ENCODE assay signal across 24 cellular contexts in the genomic region with DNA sequence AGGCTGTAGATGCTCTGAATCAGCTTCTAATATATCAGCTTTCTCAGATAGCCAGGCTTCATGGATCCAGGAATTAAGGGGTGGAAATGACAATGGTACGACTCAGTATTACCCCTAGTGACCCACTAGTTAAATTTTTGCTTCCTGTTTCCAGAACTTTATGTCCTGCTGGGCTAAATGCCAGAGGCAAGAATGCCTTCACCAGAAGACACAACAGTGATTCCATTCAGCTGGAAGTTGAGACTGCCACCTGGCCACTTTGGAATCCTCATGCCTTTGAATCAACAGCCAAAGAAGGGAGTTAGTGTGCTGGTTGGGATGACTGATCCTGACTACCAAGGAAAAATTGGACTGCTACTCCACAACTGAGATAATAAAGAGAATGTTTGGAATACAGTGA.
DNase-seq lines count a peak whose midpoint lies in the region; ATAC-seq and TF ChIP-seq lines count a peak whose summit lies in the region.
"Had no signal": no experiment of that assay in that cellular context is flagged by ENCODE, and none has a peak within 500 bp of the region (broad histone marks: within the 10 kb centered on the region; RNA-seq: fewer than 3 reads in every experiment).

No MANE protein-coding gene starts in this region.

- no peaks in the 10 kb centered on the region for H4K20me1 ChIP-seq in mammary epithelial cell (ENCODE audit: insufficient read depth, low read length)

- WGBS in mammary epithelial cell (ENCODE audit: low coverage, missing lambda C conversion rate) = 0% methylated on average over 1 of the region's 1 CpG

- dilution Hi-C loops in mammary epithelial cell (cut with HindIII; ENCODE audit: low sequenced_read_pairs) = no loop called here

- H3K9me3 ChIP-seq in mammary epithelial cell (replicated peaks; ENCODE audit: insufficient read depth, low read length) = no peaks in the 10 kb centered on the region
- no peaks in the 10 kb centered on the region for H3K9me3 ChIP-seq in breast epithelium
- H3K9me3 ChIP-seq in WERI-Rb-1 (ENCODE audit: severe bottlenecking) = peaks cover 8% of the 10 kb centered on the region
- H3K9me3 ChIP-seq: BE2C, Caco-2, colonic mucosa, lower lobe of right lung, thoracic aorta had no signal

- H3K79me2 ChIP-seq in mammary epithelial cell (ENCODE audit: insufficient read depth, low read length) = no peaks in the 10 kb centered on the region
- H3K79me2 ChIP-seq: hepatocyte had no signal

- no peaks in the 10 kb centered on the region for H3K36me3 ChIP-seq in mammary epithelial cell (ENCODE audit: insufficient read depth, low read length)
- H3K36me3 ChIP-seq in breast epithelium = no peaks in the 10 kb centered on the region
- H3K36me3 ChIP-seq in kidney epithelial cell (ENCODE audit: control insufficient read depth, insufficient read depth, low read length) = no peaks in the 10 kb centered on the region
- no peaks in the 10 kb centered on the region for H3K36me3 ChIP-seq in WERI-Rb-1
- H3K36me3 ChIP-seq: BE2C, colonic mucosa, lower lobe of right lung, thoracic aorta had no signal

- H3K4me3 ChIP-seq in mammary epithelial cell (replicated peaks in 1 of 3; ENCODE audit: insufficient read depth in 1 of 3, low read depth in 2 of 3, low read length in 3 of 3) = no peak overlapping the region
- no peak overlapping the region for H3K4me3 ChIP-seq in breast epithelium
- no peak overlapping the region for H3K4me3 ChIP-seq in kidney epithelial cell (ENCODE audit: low read depth, low read length)
- H3K4me3 ChIP-seq in WERI-Rb-1 (ENCODE audit: low read depth, low read length) = no peak overlapping the region
- H3K4me3 ChIP-seq: colonic mucosa, hepatocyte, lower lobe of right lung, thoracic aorta had no signal

- CTCF ChIA-PET in mammary epithelial cell (lab: Charles Lee; ENCODE audit: low non-redundant PET) = no interaction called here

- peak overlapping the region; percentile 22 for H2AFZ ChIP-seq in mammary epithelial cell (ENCODE audit: low read depth, low read length)
- H2AFZ ChIP-seq: hepatocyte had no signal

- H3K27me3 ChIP-seq in mammary epithelial cell (ENCODE audit: insufficient read depth, low read length) (no peaks in the 10 kb centered on the region), breast epithelium (no peaks in the 10 kb centered on the region), kidney epithelial cell (ENCODE audit: control insufficient read depth, insufficient read depth, low read length) (no peaks in the 10 kb centered on the region), WERI-Rb-1 (ENCODE audit: insufficient read depth, low read depth, severe bottlenecking) (peaks cover 5% of the 10 kb centered on the region)
- H3K27me3 ChIP-seq: BE2C, colonic mucosa, hepatocyte had no signal

- no TSS peak for BruUV-seq in mammary epithelial cell (replicated peaks; lab: Mats Ljungman, UMichigan)

- TF ChIP-seq CTCF in mammary epithelial cell (conservative IDR thresholded peaks at IDR 0.05 in 1 of 2, IDR thresholded peaks at IDR 0.05 in 1 of 2; ENCODE audit: extremely low read depth in 1 of 2, insufficient read depth in 1 of 2, low read depth in 1 of 2, low read length in 2 of 2) (no peak), breast epithelium (IDR thresholded peaks at IDR 0.05) (no peak), kidney epithelial cell (IDR thresholded peaks at IDR 0.05; ENCODE audit: insufficient read depth, low read length, poor library complexity, severe bottlenecking) (no peak), WERI-Rb-1 (IDR thresholded peaks at IDR 0.05; ENCODE audit: low read depth, low read length) (no peak)

- peak overlapping the region; percentile 29 for H3K27ac ChIP-seq in mammary epithelial cell (ENCODE audit: insufficient read depth, low read depth, low read length)
- H3K27ac ChIP-seq in breast epithelium = no peak overlapping the region
- peak overlapping the region; percentile 24 for H3K27ac ChIP-seq in epithelial cell of prostate
- no peak overlapping the region for H3K27ac ChIP-seq in WERI-Rb-1
- H3K27ac ChIP-seq: colonic mucosa, hepatocyte, lower lobe of right lung, thoracic aorta, VCaP had no signal

- TF ChIP-seq POLR2A in breast epithelium (IDR thresholded peaks at IDR 0.05) = no peak

- H3K4me1 ChIP-seq in mammary epithelial cell (ENCODE audit: insufficient read depth, low read length) (peaks cover 19% of the 10 kb centered on the region), breast epithelium (no peaks in the 10 kb centered on the region)
- H3K4me1 ChIP-seq: BE2C, Caco-2, colonic mucosa, lower lobe of right lung had no signal

- H3K9ac ChIP-seq in mammary epithelial cell (ENCODE audit: insufficient read depth, low read length) = no peak overlapping the region

- H3K4me2 ChIP-seq in mammary epithelial cell (ENCODE audit: insufficient read depth, low read depth, low read length) = peak overlapping the region; percentile 60
- H3K4me2 ChIP-seq: hepatocyte had no signal

- intact Hi-C loops in mammary epithelial cell (cut with micrococcal nuclease) (no loop called here), breast epithelium (cut with DNase I; ENCODE audit: low total_unique reads) (no loop called here)

- ATAC-seq in HG03280 (IDR thresholded peaks at IDR 0.05; ENCODE audit: unreplicated experiment) = no peak
- ATAC-seq: activated T-helper 17 cell treated with anti-CD3 and anti-CD28 coated beads, Interleukin-2, amount 50 U/mL, for 72 hours; lower lobe of right lung had no signal

- DNase-seq in mammary epithelial cell = peak; percentile 55
- no peak for DNase-seq in breast epithelium (ENCODE audit: low spot score in 2 of 2)
- DNase-seq in epithelial cell of prostate (ENCODE audit: low read depth, low spot score) = no peak
- peak; percentile 35 for DNase-seq in kidney epithelial cell (ENCODE audit: low read depth)
- DNase-seq in activated CD4-positive, CD25-positive, alpha-beta regulatory T cell treated with anti-CD3 and anti-CD28 coated beads, Interleukin-2, amount 50 U/mL, for 72 hours = no peak
- no peak for DNase-seq in WERI-Rb-1
- no peak for DNase-seq in ACHN
- DNase-seq: 8988T; activated CD4-positive, alpha-beta T cell treated with anti-CD3 and anti-CD28 coated beads, Interleukin-2, amount 50 U/mL, for 1 hour; BE2C; Caco-2; colonic mucosa; foreskin melanocyte; lower lobe of right lung; NCI-H1092 treated with DMSO at 0.1 percent for 48 hours; NCI-H2029; stimulated activated CD4-positive, alpha-beta T cell treated with anti-CD3 and anti-CD28 coated beads, Interleukin-4, amount 100 ng/mL, for 1 hour; stimulated activated naive CD4-positive, alpha-beta T cell; T-helper 2 cell had no signal

- in situ Hi-C loops in mammary epithelial cell (cut with MboI; ENCODE audit: low sequenced_read_pairs in 2 of 2) = no loop called here
- in situ Hi-C loops in ACHN (cut with HindIII; ENCODE audit: low pct_ligation_motif_present, low pct_unique_long_range_greater_than_20kb, low sequenced_read_pairs) = no loop called here

Comparison
In these comparisons a context has a peak if more than half of its experiments do, and no peak if none do; other contexts are left out.
1. DNase-seq: peak in mammary epithelial cell (single experiment) and kidney epithelial cell (single experiment); none in breast epithelium (0 of 2), epithelial cell of prostate (single experiment), activated CD4-positive, CD25-positive, alpha-beta regulatory T cell treated with anti-CD3 and anti-CD28 coated beads, Interleukin-2, amount 50 U/mL, for 72 hours (single experiment), WERI-Rb-1 (single experiment) and ACHN (single experiment).
2. H3K27ac ChIP-seq: peak in mammary epithelial cell (single experiment) and epithelial cell of prostate (single experiment); none in breast epithelium (0 of 2) and WERI-Rb-1 (single experiment).